Comparison of ENCODE assay signal across 12 cellular contexts in genomic region chr15:89926158-89926557, GRCh38. TPM values are rescaled to one million over a fixed set of nuclear protein-coding genes. Genes with fewer than 3 reads are reported as not detected.
"Had no signal": no experiment of that assay in that cellular context is flagged by ENCODE, and none has a peak within 500 bp of the region (broad histone marks: within the 10 kb centered on the region; RNA-seq: fewer than 3 reads in every experiment).

No MANE protein-coding gene starts in this region.

- DNase-seq: activated CD4-positive, alpha-beta T cell treated with anti-CD3 and anti-CD28 coated beads, Interleukin-2, amount 50 U/mL, for 1 hour; activated CD4-positive, CD25-positive, alpha-beta regulatory T cell; activated naive CD4-positive, alpha-beta T cell treated with anti-CD3 and anti-CD28 coated beads for 36 hours; erythroblast; head of caudate nucleus; midbrain; stimulated activated naive CD8-positive, alpha-beta T cell treated with anti-CD3 and anti-CD28 coated beads, Interleukin-15, Interleukin-2, amounts not matched to agents 100 U/mL and 50 U/mL, for 24 hours had no signal

- H3K9me3 Mint-ChIP-seq: activated naive CD4-positive, alpha-beta T cell treated with anti-CD3 and anti-CD28 coated beads for 36 hours; neural crest cell; T-helper 2 cell treated with Interferon-gamma antibody and Interleukin-4, amounts not matched to agents 5 μg/mL and 100 μg/mL, for 36 hours; type B pancreatic cell had no signal

- H3K27me3 Mint-ChIP-seq: type B pancreatic cell had no signal

- H3K4me3 Mint-ChIP-seq: activated naive CD4-positive, alpha-beta T cell treated with anti-CD3 and anti-CD28 coated beads for 36 hours; neural crest cell; T-helper 2 cell treated with Interferon-gamma antibody and Interleukin-4, amounts not matched to agents 5 μg/mL and 100 μg/mL, for 36 hours; type B pancreatic cell had no signal

- H3K4me1 Mint-ChIP-seq: neural crest cell had no signal

- H3K36me3 Mint-ChIP-seq: type B pancreatic cell had no signal

- ATAC-seq: sciatic nerve; stimulated activated naive CD8-positive, alpha-beta T cell treated with anti-CD3 and anti-CD28 coated beads, Interleukin-15, Interleukin-2, amounts not matched to agents 100 U/mL and 50 U/mL, for 24 hours had no signal

- H3K27ac Mint-ChIP-seq: activated naive CD4-positive, alpha-beta T cell treated with anti-CD3 and anti-CD28 coated beads for 36 hours; T-helper 2 cell treated with Interferon-gamma antibody and Interleukin-4, amounts not matched to agents 5 μg/mL and 100 μg/mL, for 36 hours; type B pancreatic cell had no signal

RNA-seq across cellular contexts. Expression of gene ARPIN, which starts 13.4 kb away (rescaled TPM):
- total RNA-seq: activated CD8-positive, alpha-beta memory T cell treated with anti-CD3 and anti-CD28 coated beads for 36 hours; activated naive CD4-positive, alpha-beta T cell treated with anti-CD3 and anti-CD28 coated beads for 36 hours had no signal
